ENCODE assay signal across 11 cellular contexts in genomic region chr2:10330700-10331032, GRCh38. TPM values are rescaled to one million over a fixed set of nuclear protein-coding genes. Genes with fewer than 3 reads are reported as not detected.
DNase-seq lines count a peak whose midpoint lies in the region; TF ChIP-seq lines count a peak whose summit lies in the region.
"Had no signal": no experiment of that assay in that cellular context is flagged by ENCODE, and none has a peak within 500 bp of the region (broad histone marks: within the 10 kb centered on the region; RNA-seq: fewer than 3 reads in every experiment).

No MANE protein-coding gene starts in this region.

- H3K27me3 ChIP-seq in SJSA1 (replicated peaks) (no peaks in the 10 kb centered on the region), spleen (replicated peaks in 1 of 7) (no peaks in the 10 kb centered on the region), thyroid gland (no peaks in the 10 kb centered on the region)
- H3K27me3 ChIP-seq: cardiac muscle cell had no signal

- 49 to 66% (median 56%) methylated on average over 8 to 9 of the region's 9 CpGs for whole genome bisulfite sequencing in spleen, 5 donors
- 86 to 94% methylated on average over 6 to 8 of the region's 9 CpGs for WGBS in thyroid gland, 2 donors

- H3K4me3 ChIP-seq in SJSA1 (no peak overlapping the region), spleen (peak overlapping the region; percentile 19 to 71 (median 39)), thyroid gland (replicated peaks in 1 of 3) (no peak overlapping the region)
- H3K4me3 ChIP-seq: cardiac muscle cell, prostate gland had no signal

- peaks cover 72% of the 10 kb centered on the region for H3K4me1 Mint-ChIP-seq in activated CD4-positive, alpha-beta T cell treated with anti-CD3 and anti-CD28 coated beads, Interleukin-2, amount 10 ng/mL, durations not matched to agents 24 days and 14 days
- peaks cover 56 to 66% of the 10 kb centered on the region in 2 donors for H3K4me1 Mint-ChIP-seq in immature natural killer cell

- H3K9me3 Mint-ChIP-seq in activated CD4-positive, alpha-beta T cell treated with anti-CD3 and anti-CD28 coated beads, Interleukin-2, amount 10 ng/mL, durations not matched to agents 24 days and 14 days, result no peaks in the 10 kb centered on the region
- peaks cover 0 to 1% (median 0%) of the 10 kb centered on the region in 6 donors for H3K9me3 Mint-ChIP-seq in immature natural killer cell

- no peak for DNase-seq in activated CD4-positive, alpha-beta T cell treated with anti-CD3 and anti-CD28 coated beads, Interleukin-2, amount 10 ng/mL, durations not matched to agents 24 days and 14 days
- no peak for DNase-seq in activated CD4-positive, alpha-beta T cell treated with anti-CD3 and anti-CD28 coated beads for 48 hours
- DNase-seq in SJSA1 (ENCODE audit: low read depth in 1 of 2, low spot score in 2 of 2) (no peak), immature natural killer cell (no peak), spleen (no peak), Ammon's horn (ENCODE audit: low spot score) (no peak), thyroid gland (no peak), globus pallidus (ENCODE audit: low spot score) (no peak)
- DNase-seq: hypothalamus had no signal

- peak overlapping the region; percentile 92 for H3K27ac Mint-ChIP-seq in activated CD4-positive, alpha-beta T cell treated with anti-CD3 and anti-CD28 coated beads, Interleukin-2, amount 10 ng/mL, durations not matched to agents 24 days and 14 days
- peak overlapping the region; percentile 86 to 95 (median 91) for H3K27ac Mint-ChIP-seq in immature natural killer cell

- peak overlapping the region; percentile 95 for H3K4me3 Mint-ChIP-seq in activated CD4-positive, alpha-beta T cell treated with anti-CD3 and anti-CD28 coated beads, Interleukin-2, amount 10 ng/mL, durations not matched to agents 24 days and 14 days
- peak overlapping the region; percentile 82 to 92 (median 89) for H3K4me3 Mint-ChIP-seq in immature natural killer cell

- H3K4me1 ChIP-seq in SJSA1 (replicated peaks), result peaks cover 21% of the 10 kb centered on the region
- peaks cover 46 to 85% (median 74%) of the 10 kb centered on the region in 6 donors for H3K4me1 ChIP-seq in spleen
- peaks cover 16 to 30% of the 10 kb centered on the region in 2 donors for H3K4me1 ChIP-seq in thyroid gland
- H3K4me1 ChIP-seq: prostate gland had no signal

- H3K27ac ChIP-seq in SJSA1 (peak overlapping the region; percentile 48), spleen (peak overlapping the region; percentile 57 to 89 (median 84)), thyroid gland (no peak overlapping the region)
- H3K27ac ChIP-seq: cardiac muscle cell, prostate gland had no signal

- no peak for TF ChIP-seq POLR2A in spleen (IDR thresholded peaks at IDR 0.05)
- TF ChIP-seq POLR2A in thyroid gland (IDR thresholded peaks at IDR 0.05), result no peak

- H3K27me3 Mint-ChIP-seq in activated CD4-positive, alpha-beta T cell treated with anti-CD3 and anti-CD28 coated beads, Interleukin-2, amount 10 ng/mL, durations not matched to agents 24 days and 14 days, result no peaks in the 10 kb centered on the region
- peaks cover 3 to 6% (median 4%) of the 10 kb centered on the region in 3 donors for H3K27me3 Mint-ChIP-seq in immature natural killer cell (ENCODE audit: low read depth in 3 of 3)

- H3K36me3 Mint-ChIP-seq in activated CD4-positive, alpha-beta T cell treated with anti-CD3 and anti-CD28 coated beads, Interleukin-2, amount 10 ng/mL, durations not matched to agents 24 days and 14 days (ENCODE audit: low read depth), result peaks cover 24% of the 10 kb centered on the region
- H3K36me3 Mint-ChIP-seq in immature natural killer cell, result peaks cover 0 to 8% (median 2%) of the 10 kb centered on the region in 3 donors

- intact Hi-C loops in activated CD4-positive, alpha-beta T cell treated with anti-CD3 and anti-CD28 coated beads, Interleukin-2, amount 10 ng/mL, durations not matched to agents 24 days and 14 days (cut with micrococcal nuclease), result loop anchor here (1.0 to 5.0 kb wide), 2 partner anchors 52 to 206 kb away; no protein-coding TSS in a partner anchor
- intact Hi-C loops in spleen (cut with DNase I; ENCODE audit: low total_unique reads), result no loop called here
- intact Hi-C loops in thyroid gland (cut with DNase I), result no loop called here

- H3K36me3 ChIP-seq in SJSA1 (peaks cover 5% of the 10 kb centered on the region; the same call in 1 of the 2 replicates), spleen (peaks cover 0 to 12% (median 4%) of the 10 kb centered on the region in 6 donors), thyroid gland (no peaks in the 10 kb centered on the region)
- H3K36me3 ChIP-seq: cardiac muscle cell, prostate gland had no signal

- TF ChIP-seq CTCF in spleen (IDR thresholded peaks at IDR 0.05 in 8 of 11, conservative IDR thresholded peaks at IDR 0.05 in 3 of 11) (no peak), thyroid gland (IDR thresholded peaks at IDR 0.05) (no peak)

- H3K9me3 ChIP-seq in SJSA1 (replicated peaks), result peaks cover 5% of the 10 kb centered on the region
- H3K9me3 ChIP-seq in spleen, result peaks cover 0 to 12% (median 10%) of the 10 kb centered on the region in 8 donors
- H3K9me3 ChIP-seq in thyroid gland, result no peaks in the 10 kb centered on the region
- H3K9me3 ChIP-seq: prostate gland had no signal

RNA-seq across cellular contexts. Expression of gene HPCAL1, which starts 28.0 kb away (rescaled TPM):
- total RNA-seq in activated CD4-positive, alpha-beta T cell treated with anti-CD3 and anti-CD28 coated beads, Interleukin-2, amount 10 ng/mL, durations not matched to agents 24 days and 14 days, result 77.1 and 82.8 TPM in 2 replicates
- 56.8 and 60.3 TPM in 2 replicates for total RNA-seq in SJSA1 (2014; rRNA removed; shearing (Covaris generic))
- polyA plus RNA-seq in immature natural killer cell (10 to 100 TPM; 64.9 to 89.7 (median 88.9) TPM), spleen (10 to 100 TPM; 41.9 to 58.5 (median 57.9) TPM)
- total RNA-seq in spleen (10 to 100 TPM; 42.3 to 80.6 (median 57.5) TPM), thyroid gland (10 to 100 TPM; 39.9 to 84.2 (median 64.8) TPM)

Comparison
In these comparisons a context has a peak if more than half of its experiments do, and no peak if none do; other contexts are left out.
1. H3K27ac ChIP-seq: peak in SJSA1 (single experiment) and spleen (8 of 8); none in thyroid gland (0 of 3).
2. H3K4me3 ChIP-seq: peak in spleen (8 of 8); none in SJSA1 (single experiment) and thyroid gland (0 of 3).